8 cellular contexts compared by ENCODE assay signal in the genomic region with DNA sequence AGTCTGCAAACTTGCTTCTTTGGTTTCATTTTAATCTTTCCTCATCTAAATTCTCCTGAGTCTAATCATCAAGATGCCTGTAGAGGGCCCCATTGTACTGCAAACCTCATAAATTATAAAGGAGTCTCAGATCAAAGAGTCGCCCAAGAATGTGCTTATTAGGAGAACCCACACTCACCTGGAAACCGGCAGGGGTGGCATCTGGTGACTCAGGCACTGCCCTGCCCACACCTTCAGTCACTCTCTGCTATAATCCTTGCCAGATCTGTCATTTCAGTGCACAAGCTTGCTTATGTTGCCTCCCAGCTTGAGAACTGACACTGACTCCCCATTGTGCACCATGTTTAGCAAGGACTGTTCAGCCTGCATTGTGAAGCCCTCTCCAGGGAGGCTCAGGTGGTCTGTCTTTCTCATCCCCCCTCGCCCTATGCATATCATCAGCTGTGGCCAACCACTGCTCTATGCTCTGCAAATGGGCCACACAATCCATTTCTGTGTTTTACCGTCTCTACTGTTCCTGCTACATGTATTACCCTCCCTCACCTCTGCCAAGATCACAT.
DNase-seq lines count a peak whose midpoint lies in the region; ATAC-seq lines count a peak whose summit lies in the region.

No MANE protein-coding gene starts in this region.

- peak; percentile 68 for DNase-seq in DMS79 (lab: John Stamatoyannopoulos, UW)
- peak; percentile 78 for DNase-seq in NOMO-1 treated with DMSO at 0.1 percent for 48 hours (lab: John Stamatoyannopoulos, UW; ENCODE audit: unreplicated experiment)
- peak; percentile 13 for DNase-seq in amniotic stem cell (lab: John Stamatoyannopoulos, UW)
- peak; percentile 45 for DNase-seq in iPS DF 6.9 (ENCODE audit: low read depth, low spot score)
- DNase-seq in stimulated activated CD4-positive, alpha-beta T cell treated with anti-CD3 and anti-CD28 coated beads, Interleukin-2, amount 100 ng/mL, for 24 hours: peak; percentile 9 to 19
- DNase-seq in NCI-H2227 treated with DMSO at 0.1 percent for 48 hours (lab: John Stamatoyannopoulos, UW): no peak

- H3K4me3 ChIP-seq in iPS DF 6.9 (ENCODE audit: low read length): no peak overlapping the region

- H3K36me3 ChIP-seq in iPS DF 6.9 (ENCODE audit: control insufficient read depth, insufficient read depth, low read length): no peaks in the 10 kb centered on the region

- H3K4me1 ChIP-seq in iPS DF 6.9 (ENCODE audit: control insufficient read depth, insufficient read depth, low read length): peaks cover 3% of the 10 kb centered on the region; the same call in 1 of the 2 replicates

- ATAC-seq in GM19463 (IDR thresholded peaks at IDR 0.05; ENCODE audit: unreplicated experiment) (peak; percentile 73), HG03520 (IDR thresholded peaks at IDR 0.05; ENCODE audit: unreplicated experiment) (peak; percentile 80)

- WGBS in iPS DF 6.9 (ENCODE audit: insufficient coverage, insufficient read length): no CpG with 5 or more reads among the region's 4 CpGs

- no peaks in the 10 kb centered on the region for H3K9me3 ChIP-seq in iPS DF 6.9 (ENCODE audit: control insufficient read depth, insufficient read depth, low read length)

- H3K27ac ChIP-seq in iPS DF 6.9 (ENCODE audit: low read length): no peak overlapping the region

- H3K27me3 ChIP-seq in iPS DF 6.9 (ENCODE audit: control insufficient read depth, insufficient read depth, low read length): no peaks in the 10 kb centered on the region
